In the genomic region with DNA sequence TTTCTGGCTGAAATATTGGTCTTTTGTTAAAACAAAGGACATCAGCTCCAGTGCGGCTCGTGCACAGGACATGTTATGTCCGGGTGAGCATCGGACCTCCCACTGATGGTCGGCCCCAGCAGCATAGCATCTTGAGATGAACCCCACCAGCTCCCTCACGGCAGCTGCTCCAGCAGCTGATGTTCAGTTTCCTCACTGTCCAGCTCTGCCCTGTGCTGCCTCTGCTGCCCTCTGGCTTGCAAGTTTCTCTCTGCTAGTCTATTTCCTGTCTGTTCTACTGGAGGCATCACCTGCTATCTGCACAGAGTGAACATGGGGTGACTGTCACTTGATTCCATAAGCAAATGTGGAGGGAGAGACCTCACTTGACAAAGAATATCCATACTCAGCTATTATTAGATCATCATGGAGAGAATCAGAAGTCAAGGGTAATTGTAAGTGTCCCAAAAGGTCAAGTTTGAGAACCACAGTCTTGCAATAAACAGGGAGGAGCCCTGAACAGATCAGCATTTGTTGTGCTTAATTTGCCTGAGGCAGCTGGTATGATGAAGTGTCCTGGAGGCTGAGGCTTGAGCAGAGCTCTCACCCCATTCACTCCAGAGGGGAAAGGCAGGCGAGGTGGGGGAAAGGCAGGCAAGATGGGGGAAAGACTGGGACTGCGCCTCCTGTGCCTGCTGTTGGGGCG, we compare ENCODE assay signal across 10 cellular contexts.
DNase-seq lines count a peak whose midpoint lies in the region; ATAC-seq and TF ChIP-seq lines count a peak whose summit lies in the region.
"Had no signal": no experiment of that assay in that cellular context is flagged by ENCODE, and none has a peak within 500 bp of the region (broad histone marks: within the 10 kb centered on the region; RNA-seq: fewer than 3 reads in every experiment).

No MANE protein-coding gene starts in this region.

- H3K4me1 ChIP-seq in left ventricle myocardium inferior = no peaks in the 10 kb centered on the region
- H3K4me1 ChIP-seq in suprapubic skin = peaks cover 3% of the 10 kb centered on the region
- no peaks in the 10 kb centered on the region for H3K4me1 ChIP-seq in effector memory CD4-positive, alpha-beta T cell (ENCODE audit: control insufficient read depth, insufficient read depth, low read length, poor library complexity, severe bottlenecking)

- H3K36me3 ChIP-seq in left ventricle myocardium inferior (no peaks in the 10 kb centered on the region), suprapubic skin (no peaks in the 10 kb centered on the region)
- no peaks in the 10 kb centered on the region for H3K36me3 ChIP-seq in effector memory CD4-positive, alpha-beta T cell (ENCODE audit: control insufficient read depth, insufficient read depth, low read length)

- ATAC-seq in HG02973 (IDR thresholded peaks at IDR 0.05; ENCODE audit: unreplicated experiment) = no peak

- H3K27me3 ChIP-seq in left ventricle myocardium inferior (ENCODE audit: low read depth) = no peaks in the 10 kb centered on the region
- no peaks in the 10 kb centered on the region for H3K27me3 ChIP-seq in suprapubic skin
- no peaks in the 10 kb centered on the region for H3K27me3 ChIP-seq in effector memory CD4-positive, alpha-beta T cell (replicated peaks; ENCODE audit: control insufficient read depth, insufficient read depth, low read length, poor library complexity, severe bottlenecking)

- no peak for TF ChIP-seq EP300 in suprapubic skin (IDR thresholded peaks at IDR 0.05)

- no peak for TF ChIP-seq POLR2A in suprapubic skin (IDR thresholded peaks at IDR 0.05)

- H3K9me3 ChIP-seq in left ventricle myocardium inferior (replicated peaks) (peaks cover 14% of the 10 kb centered on the region), suprapubic skin (no peaks in the 10 kb centered on the region)
- no peaks in the 10 kb centered on the region for H3K9me3 ChIP-seq in effector memory CD4-positive, alpha-beta T cell (ENCODE audit: control insufficient read depth, low read length)

- 84% methylated on average over 9 of the region's 9 CpGs for WGBS in suprapubic skin

- DNase-seq in DMS53 (lab: John Stamatoyannopoulos, UW) = peak; percentile 18
- no peak for DNase-seq in DMS53 treated with DMSO at 0.1 percent for 48 hours (lab: John Stamatoyannopoulos, UW; ENCODE audit: unreplicated experiment)
- peak; percentile 21 for DNase-seq in SW480 (ENCODE audit: low spot score)
- no peak for DNase-seq in left ventricle myocardium inferior
- DNase-seq in suprapubic skin (ENCODE audit: low spot score in 2 of 2) = no peak
- DNase-seq in activated CD4-positive, alpha-beta T cell treated with anti-CD3 and anti-CD28 coated beads, Interleukin-2, amount 50 U/mL, for 1 hour = no peak
- no peak for DNase-seq in effector memory CD4-positive, alpha-beta T cell
- DNase-seq: activated B cell treated with CpG ODN at 0.5 μM for 24 hours had no signal

- H3K4me3 ChIP-seq in left ventricle myocardium inferior = no peak overlapping the region
- no peak overlapping the region for H3K4me3 ChIP-seq in suprapubic skin
- H3K4me3 ChIP-seq in effector memory CD4-positive, alpha-beta T cell (ENCODE audit: insufficient read depth, low read depth, low read length, poor library complexity, severe bottlenecking) = no peak overlapping the region

- peak overlapping the region; percentile 11 for H3K27ac ChIP-seq in left ventricle myocardium inferior (replicated peaks)
- peak overlapping the region; percentile 62 for H3K27ac ChIP-seq in suprapubic skin
- no peak overlapping the region for H3K27ac ChIP-seq in effector memory CD4-positive, alpha-beta T cell (ENCODE audit: insufficient read depth, low read length, poor library complexity, severe bottlenecking)
- H3K27ac ChIP-seq: epithelial cell of prostate had no signal

- intact Hi-C loops in left ventricle myocardium inferior (cut with micrococcal nuclease) = no loop called here

- TF ChIP-seq CTCF in left ventricle myocardium inferior (IDR thresholded peaks at IDR 0.05; ENCODE audit: borderline replicate concordance) (peak; percentile 13), suprapubic skin (IDR thresholded peaks at IDR 0.05) (no peak)

Comparison
In these comparisons a context has a peak if more than half of its experiments do, and no peak if none do; other contexts are left out.
1. DNase-seq: peak in DMS53 (single experiment) and SW480 (single experiment); none in DMS53 treated with DMSO at 0.1 percent for 48 hours (single experiment), left ventricle myocardium inferior (single experiment), suprapubic skin (0 of 2), activated CD4-positive, alpha-beta T cell treated with anti-CD3 and anti-CD28 coated beads, Interleukin-2, amount 50 U/mL, for 1 hour (single experiment) and effector memory CD4-positive, alpha-beta T cell (0 of 3).